1 cellular context compared by ENCODE assay signal in genomic region chr16:48335961-48336360, GRCh38.
TF ChIP-seq lines count a peak whose summit lies in the region.

No MANE protein-coding gene starts in this region.

TF ChIP-seq in H1, 55 proteins besides CTCF, POLR2A, EP300 and RAD21:
- no peak for TF ChIP-seq EGR1 (IDR thresholded peaks at IDR 0.05; ENCODE audit: borderline replicate concordance, low read depth, low read length)
- no peak for TF ChIP-seq ZNF274 (IDR thresholded peaks at IDR 0.05; ENCODE audit: borderline replicate concordance, extremely low read depth, low read length)
- no peak for TF ChIP-seq RXRA (IDR thresholded peaks at IDR 0.05; ENCODE audit: insufficient read depth, low read depth, low read length)
- no peak for TF ChIP-seq KDM4A (IDR thresholded peaks at IDR 0.05; ENCODE audit: low read depth, low read length, severe bottlenecking)
- no peak for TF ChIP-seq TBP (IDR thresholded peaks at IDR 0.05; ENCODE audit: low read depth, low read length)
- no peak for TF ChIP-seq BCL11A (IDR thresholded peaks at IDR 0.05; ENCODE audit: low read depth in 2 of 2, low read length in 2 of 2)
- no peak for TF ChIP-seq TCF12 (IDR thresholded peaks at IDR 0.05; ENCODE audit: low read depth, low read length)
- TF ChIP-seq SIRT6 (IDR thresholded peaks at IDR 0.05; ENCODE audit: low read length): no peak
- no peak for TF ChIP-seq TEAD4 (IDR thresholded peaks at IDR 0.05; ENCODE audit: low read depth, low read length)
- no peak for TF ChIP-seq BRCA1 (IDR thresholded peaks at IDR 0.05; ENCODE audit: low read depth, low read length)
